Comparison of ENCODE assay signal across 1 cellular context in genomic region chr5:33475706-33476105, GRCh38.
TF ChIP-seq lines count a peak whose summit lies in the region.

No MANE protein-coding gene starts in this region.

TF ChIP-seq in GM12878, 131 proteins besides CTCF, POLR2A, EP300 and RAD21 (continued from another document):
- TF ChIP-seq, protein P1, sequence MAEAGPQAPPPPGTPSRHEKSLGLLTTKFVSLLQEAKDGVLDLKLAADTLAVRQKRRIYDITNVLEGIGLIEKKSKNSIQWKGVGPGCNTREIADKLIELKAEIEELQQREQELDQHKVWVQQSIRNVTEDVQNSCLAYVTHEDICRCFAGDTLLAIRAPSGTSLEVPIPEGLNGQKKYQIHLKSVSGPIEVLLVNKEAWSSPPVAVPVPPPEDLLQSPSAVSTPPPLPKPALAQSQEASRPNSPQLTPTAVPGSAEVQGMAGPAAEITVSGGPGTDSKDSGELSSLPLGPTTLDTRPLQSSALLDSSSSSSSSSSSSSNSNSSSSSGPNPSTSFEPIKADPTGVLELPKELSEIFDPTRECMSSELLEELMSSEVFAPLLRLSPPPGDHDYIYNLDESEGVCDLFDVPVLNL (IDR thresholded peaks at IDR 0.05; ENCODE audit: low read depth, low read length): no peak
- TF ChIP-seq ZNF217 (IDR thresholded peaks at IDR 0.05): no peak
- TF ChIP-seq NFIC (IDR thresholded peaks at IDR 0.05; ENCODE audit: low read depth, low read length): no peak
- TF ChIP-seq, protein P2, sequence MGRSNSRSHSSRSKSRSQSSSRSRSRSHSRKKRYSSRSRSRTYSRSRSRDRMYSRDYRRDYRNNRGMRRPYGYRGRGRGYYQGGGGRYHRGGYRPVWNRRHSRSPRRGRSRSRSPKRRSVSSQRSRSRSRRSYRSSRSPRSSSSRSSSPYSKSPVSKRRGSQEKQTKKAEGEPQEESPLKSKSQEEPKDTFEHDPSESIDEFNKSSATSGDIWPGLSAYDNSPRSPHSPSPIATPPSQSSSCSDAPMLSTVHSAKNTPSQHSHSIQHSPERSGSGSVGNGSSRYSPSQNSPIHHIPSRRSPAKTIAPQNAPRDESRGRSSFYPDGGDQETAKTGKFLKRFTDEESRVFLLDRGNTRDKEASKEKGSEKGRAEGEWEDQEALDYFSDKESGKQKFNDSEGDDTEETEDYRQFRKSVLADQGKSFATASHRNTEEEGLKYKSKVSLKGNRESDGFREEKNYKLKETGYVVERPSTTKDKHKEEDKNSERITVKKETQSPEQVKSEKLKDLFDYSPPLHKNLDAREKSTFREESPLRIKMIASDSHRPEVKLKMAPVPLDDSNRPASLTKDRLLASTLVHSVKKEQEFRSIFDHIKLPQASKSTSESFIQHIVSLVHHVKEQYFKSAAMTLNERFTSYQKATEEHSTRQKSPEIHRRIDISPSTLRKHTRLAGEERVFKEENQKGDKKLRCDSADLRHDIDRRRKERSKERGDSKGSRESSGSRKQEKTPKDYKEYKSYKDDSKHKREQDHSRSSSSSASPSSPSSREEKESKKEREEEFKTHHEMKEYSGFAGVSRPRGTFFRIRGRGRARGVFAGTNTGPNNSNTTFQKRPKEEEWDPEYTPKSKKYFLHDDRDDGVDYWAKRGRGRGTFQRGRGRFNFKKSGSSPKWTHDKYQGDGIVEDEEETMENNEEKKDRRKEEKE (IDR thresholded peaks at IDR 0.05): no peak
- no peak for TF ChIP-seq RCOR1 (conservative IDR thresholded peaks at IDR 0.05; ENCODE audit: low read depth, low read length)
- TF ChIP-seq FOXK2 (IDR thresholded peaks at IDR 0.05): no peak
- no peak for TF ChIP-seq MEF2B (IDR thresholded peaks at IDR 0.05; ENCODE audit: partially characterized antibody, poor library complexity, severe bottlenecking)
- TF ChIP-seq ESRRA (IDR thresholded peaks at IDR 0.05; ENCODE audit: low read length): no peak
- no peak for TF ChIP-seq USF1 (IDR thresholded peaks at IDR 0.05; ENCODE audit: borderline replicate concordance, extremely low read length, insufficient read depth, low read depth, low read length)
- TF ChIP-seq, protein P3, sequence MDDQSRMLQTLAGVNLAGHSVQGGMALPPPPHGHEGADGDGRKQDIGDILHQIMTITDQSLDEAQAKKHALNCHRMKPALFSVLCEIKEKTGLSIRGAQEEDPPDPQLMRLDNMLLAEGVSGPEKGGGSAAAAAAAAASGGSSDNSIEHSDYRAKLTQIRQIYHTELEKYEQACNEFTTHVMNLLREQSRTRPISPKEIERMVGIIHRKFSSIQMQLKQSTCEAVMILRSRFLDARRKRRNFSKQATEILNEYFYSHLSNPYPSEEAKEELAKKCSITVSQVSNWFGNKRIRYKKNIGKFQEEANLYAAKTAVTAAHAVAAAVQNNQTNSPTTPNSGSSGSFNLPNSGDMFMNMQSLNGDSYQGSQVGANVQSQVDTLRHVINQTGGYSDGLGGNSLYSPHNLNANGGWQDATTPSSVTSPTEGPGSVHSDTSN (IDR thresholded peaks at IDR 0.05; ENCODE audit: insufficient replicate concordance, low read depth, low read length): no peak
- TF ChIP-seq MLLT1 (IDR thresholded peaks at IDR 0.05): no peak
- no peak for TF ChIP-seq SPI1 (IDR thresholded peaks at IDR 0.05; ENCODE audit: borderline replicate concordance, insufficient read depth, low read depth, low read length)
